13 cellular contexts compared by ENCODE assay signal in genomic region chr1:89060091-89060490, GRCh38.
"Had no signal": no experiment of that assay in that cellular context is flagged by ENCODE, and none has a peak within 500 bp of the region (broad histone marks: within the 10 kb centered on the region; RNA-seq: fewer than 3 reads in every experiment).

No MANE protein-coding gene starts in this region.

- H3K27me3 Mint-ChIP-seq: stimulated activated naive CD8-positive, alpha-beta T cell treated with anti-CD3 and anti-CD28 coated beads, Interleukin-15, amount 100 ng/mL, for 72 hours had no signal

- H3K27ac Mint-ChIP-seq: neural progenitor cell; stimulated activated naive CD8-positive, alpha-beta T cell treated with anti-CD3 and anti-CD28 coated beads, Interleukin-15, amount 100 ng/mL, for 72 hours had no signal

- DNase-seq: activated CD8-positive, alpha-beta memory T cell treated with anti-CD3 and anti-CD28 coated beads for 24 hours; activated effector memory CD4-positive, alpha-beta T cell treated with Interleukin-2 at 50 U/mL for 16 hours; body of pancreas; central memory CD4-positive, alpha-beta T cell; effector CD4-positive, alpha-beta T cell; foreskin melanocyte; left ventricle myocardium superior; mesenchymal stem cell; ovary; stimulated activated CD4-positive, alpha-beta T cell treated with anti-CD3 and anti-CD28 coated beads, Interleukin-2, amount 100 ng/mL, for 48 hours; stimulated activated naive CD8-positive, alpha-beta T cell treated with anti-CD3 and anti-CD28 coated beads, Interleukin-15, amount 100 ng/mL, for 72 hours; testis had no signal

- H3K36me3 Mint-ChIP-seq: neural progenitor cell had no signal

- ATAC-seq: body of pancreas; left ventricle myocardium superior; stimulated activated naive CD8-positive, alpha-beta T cell treated with anti-CD3 and anti-CD28 coated beads, Interleukin-15, amount 100 ng/mL, for 72 hours had no signal

- H3K9me3 Mint-ChIP-seq: neural progenitor cell; stimulated activated naive CD8-positive, alpha-beta T cell treated with anti-CD3 and anti-CD28 coated beads, Interleukin-15, amount 100 ng/mL, for 72 hours had no signal

- H3K4me3 Mint-ChIP-seq: neural progenitor cell had no signal
